In genomic region chr13:80469105-80469840, GRCh38 we compare ENCODE assay signal across 15 cellular contexts.
A peak's percentile ranks its signal among the peaks of the same experiment; 100 is the strongest.
DNase-seq lines count a peak whose midpoint lies in the region; ATAC-seq, FAIRE-seq and TF ChIP-seq lines count a peak whose summit lies in the region.
"Had no signal": no experiment of that assay in that cellular context is flagged by ENCODE, and none has a peak within 500 bp of the region (broad histone marks: within the 10 kb centered on the region; RNA-seq: fewer than 3 reads in every experiment).

No MANE protein-coding gene starts in this region.

- H3K9ac ChIP-seq in astrocyte (ENCODE audit: low read length), result no peak overlapping the region

- H3K36me3 ChIP-seq in astrocyte (ENCODE audit: insufficient read depth, low read length), result no peaks in the 10 kb centered on the region
- H3K36me3 ChIP-seq in gastrocnemius medialis, result no peaks in the 10 kb centered on the region

- no peaks in the 10 kb centered on the region for H3K36me3 Mint-ChIP-seq in astrocyte (ENCODE audit: low read depth, unreplicated experiment)
- H3K36me3 Mint-ChIP-seq in activated T-helper 1 cell treated with anti-CD3 and anti-CD28 coated beads, Interleukin-12 subunit alpha, Interleukin-12 subunit beta, Interleukin-2, Interleukin-4 antibody, amounts not matched to agents 30 ng/mL and 10 ng/mL and 1 ng/mL, durations not matched to agents 14 hours and 24 hours and 36 hours (ENCODE audit: low read depth), result no peaks in the 10 kb centered on the region

- H3K27ac Mint-ChIP-seq in astrocyte (ENCODE audit: unreplicated experiment), result no peak overlapping the region
- H3K27ac Mint-ChIP-seq in activated T-helper 1 cell treated with anti-CD3 and anti-CD28 coated beads, Interleukin-12 subunit alpha, Interleukin-12 subunit beta, Interleukin-2, Interleukin-4 antibody, amounts not matched to agents 30 ng/mL and 10 ng/mL and 1 ng/mL, durations not matched to agents 14 hours and 24 hours and 36 hours, result no peak overlapping the region

- DNase-seq in HL-60 (ENCODE audit: low read depth in 1 of 2, low spot score in 1 of 2) (peak; percentile 49 to 66), astrocyte (ENCODE audit: low read depth) (no peak), left ventricle myocardium superior (no peak), gastrocnemius medialis (no peak), NCI-H1417 treated with DMSO at 0.1 percent for 48 hours (lab: John Stamatoyannopoulos, UW) (no peak), glomerular visceral epithelial cell (ENCODE audit: extremely low spot score) (no peak)
- no peak for DNase-seq in activated T-helper 1 cell treated with anti-CD3 and anti-CD28 coated beads, Interleukin-12 subunit alpha, Interleukin-12 subunit beta, Interleukin-2, Interleukin-4 antibody, amounts not matched to agents 30 ng/mL and 10 ng/mL and 1 ng/mL, durations not matched to agents 14 hours and 24 hours and 36 hours (ENCODE audit: low spot score)
- DNase-seq: activated CD4-positive, alpha-beta T cell treated with anti-CD3 and anti-CD28 coated beads, Interleukin-2, amount 50 U/mL, for 4 hours; activated naive CD4-positive, alpha-beta T cell treated with Interleukin-2 at 50 U/mL for 16 hours; DMS79; H9; mesendoderm; NCI-H748 treated with DMSO at 0.1 percent for 48 hours; retina had no signal

- FAIRE-seq in astrocyte (lab: Jason Lieb, UNC), result no peak

- H3K27ac ChIP-seq in HL-60 (replicated peaks) (peak overlapping the region; percentile 51), astrocyte (ENCODE audit: low read depth, low read length) (no peak overlapping the region), gastrocnemius medialis (peak overlapping the region; percentile 77 to 80 (median 78))

- H3K4me1 ChIP-seq in astrocyte (ENCODE audit: insufficient read depth, low read length) (peaks cover 9% of the 10 kb centered on the region), gastrocnemius medialis (peaks cover 15 to 21% of the 10 kb centered on the region in 2 donors)

- H3K27me3 Mint-ChIP-seq in astrocyte (ENCODE audit: low read depth, unreplicated experiment), result no peaks in the 10 kb centered on the region
- H3K27me3 Mint-ChIP-seq in activated T-helper 1 cell treated with anti-CD3 and anti-CD28 coated beads, Interleukin-12 subunit alpha, Interleukin-12 subunit beta, Interleukin-2, Interleukin-4 antibody, amounts not matched to agents 30 ng/mL and 10 ng/mL and 1 ng/mL, durations not matched to agents 14 hours and 24 hours and 36 hours (ENCODE audit: insufficient read depth), result no peaks in the 10 kb centered on the region

- H3K4me3 Mint-ChIP-seq in astrocyte (ENCODE audit: unreplicated experiment), result no peak overlapping the region
- H3K4me3 Mint-ChIP-seq in activated T-helper 1 cell treated with anti-CD3 and anti-CD28 coated beads, Interleukin-12 subunit alpha, Interleukin-12 subunit beta, Interleukin-2, Interleukin-4 antibody, amounts not matched to agents 30 ng/mL and 10 ng/mL and 1 ng/mL, durations not matched to agents 14 hours and 24 hours and 36 hours, result no peak overlapping the region
- H3K4me3 Mint-ChIP-seq: H9 had no signal

- peaks cover 17% of the 10 kb centered on the region for H3K4me1 Mint-ChIP-seq in astrocyte (ENCODE audit: low read depth, unreplicated experiment)
- no peaks in the 10 kb centered on the region for H3K4me1 Mint-ChIP-seq in activated T-helper 1 cell treated with anti-CD3 and anti-CD28 coated beads, Interleukin-12 subunit alpha, Interleukin-12 subunit beta, Interleukin-2, Interleukin-4 antibody, amounts not matched to agents 30 ng/mL and 10 ng/mL and 1 ng/mL, durations not matched to agents 14 hours and 24 hours and 36 hours (ENCODE audit: low read depth)

- peaks cover 2% of the 10 kb centered on the region for H3K9me3 Mint-ChIP-seq in astrocyte (ENCODE audit: unreplicated experiment)
- no peaks in the 10 kb centered on the region for H3K9me3 Mint-ChIP-seq in activated T-helper 1 cell treated with anti-CD3 and anti-CD28 coated beads, Interleukin-12 subunit alpha, Interleukin-12 subunit beta, Interleukin-2, Interleukin-4 antibody, amounts not matched to agents 30 ng/mL and 10 ng/mL and 1 ng/mL, durations not matched to agents 14 hours and 24 hours and 36 hours

- TF ChIP-seq CTCF in HL-60 (IDR thresholded peaks at IDR 0.05; ENCODE audit: insufficient read depth, low read length) (no peak), astrocyte (IDR thresholded peaks at IDR 0.05; ENCODE audit: insufficient read depth, low read depth, low read length) (no peak), gastrocnemius medialis (IDR thresholded peaks at IDR 0.05 in 4 of 5, conservative IDR thresholded peaks at IDR 0.05 in 1 of 5) (no peak)

- in situ Hi-C loops in gastrocnemius medialis (cut with MboI; ENCODE audit: low sequenced_read_pairs in 4 of 4), result no loop called here

- no peak overlapping the region for H2AFZ ChIP-seq in astrocyte (ENCODE audit: low read depth, low read length)

- H3K79me2 ChIP-seq in astrocyte (ENCODE audit: insufficient read depth, low read length), result no peaks in the 10 kb centered on the region

- ATAC-seq in left ventricle myocardium superior (peak; percentile 63), gastrocnemius medialis (peak; percentile 28 to 53), HG02885 (IDR thresholded peaks at IDR 0.05; ENCODE audit: poor library complexity, unreplicated experiment) (no peak)

- H3K27me3 ChIP-seq in HL-60 (ENCODE audit: insufficient read depth, poor library complexity, severe bottlenecking), result no peaks in the 10 kb centered on the region
- H3K27me3 ChIP-seq in astrocyte (ENCODE audit: insufficient read depth, low read length), result no peaks in the 10 kb centered on the region
- H3K27me3 ChIP-seq in gastrocnemius medialis, result no peaks in the 10 kb centered on the region

- H4K20me1 ChIP-seq in astrocyte (ENCODE audit: insufficient read depth, low read length), result no peaks in the 10 kb centered on the region

- H3K4me3 ChIP-seq in HL-60 (replicated peaks; ENCODE audit: insufficient read depth, low read length) (no peak overlapping the region), astrocyte (ENCODE audit: insufficient read depth, low read depth, low read length) (no peak overlapping the region), gastrocnemius medialis (no peak overlapping the region)

- no peaks in the 10 kb centered on the region for H3K9me3 ChIP-seq in astrocyte (ENCODE audit: insufficient read depth, low read depth, low read length)
- no peaks in the 10 kb centered on the region for H3K9me3 ChIP-seq in gastrocnemius medialis

- peak overlapping the region; percentile 42 for H3K4me2 ChIP-seq in astrocyte (ENCODE audit: low read length)

- TF ChIP-seq POLR2A in gastrocnemius medialis (IDR thresholded peaks at IDR 0.05), result no peak

- intact Hi-C loops in left ventricle myocardium superior (cut with micrococcal nuclease), result no loop called here
- intact Hi-C loops in gastrocnemius medialis (cut with DNase I; ENCODE audit: low total_unique reads), result loop anchor here (10.0 kb wide), 1 partner anchor 124 kb away; the partner anchor contains the start of gene SPRY2
- intact Hi-C loops in activated T-helper 1 cell treated with anti-CD3 and anti-CD28 coated beads, Interleukin-12 subunit alpha, Interleukin-12 subunit beta, Interleukin-2, Interleukin-4 antibody, amounts not matched to agents 30 ng/mL and 10 ng/mL and 1 ng/mL, durations not matched to agents 14 hours and 24 hours and 36 hours (cut with micrococcal nuclease), result no loop called here

Comparison
In these comparisons a context has a peak if more than half of its experiments do, and no peak if none do; other contexts are left out.
1. DNase-seq: peak in HL-60 (2 of 2); none in astrocyte (single experiment), left ventricle myocardium superior (single experiment), gastrocnemius medialis (0 of 2), NCI-H1417 treated with DMSO at 0.1 percent for 48 hours (single experiment), glomerular visceral epithelial cell (single experiment) and activated T-helper 1 cell treated with anti-CD3 and anti-CD28 coated beads, Interleukin-12 subunit alpha, Interleukin-12 subunit beta, Interleukin-2, Interleukin-4 antibody, amounts not matched to agents 30 ng/mL and 10 ng/mL and 1 ng/mL, durations not matched to agents 14 hours and 24 hours and 36 hours (single experiment).